ENCODE assay signal across 14 cellular contexts in genomic region chr15:51844747-51845426, GRCh38. TPM values are rescaled to one million over a fixed set of nuclear protein-coding genes. Genes with fewer than 3 reads are reported as not detected.
DNase-seq lines count a peak whose midpoint lies in the region; ATAC-seq and TF ChIP-seq lines count a peak whose summit lies in the region.
"Had no signal": no experiment of that assay in that cellular context is flagged by ENCODE, and none has a peak within 500 bp of the region (broad histone marks: within the 10 kb centered on the region; RNA-seq: fewer than 3 reads in every experiment).

No MANE protein-coding gene starts in this region.

- no peak overlapping the region for H3K9ac ChIP-seq in endodermal cell (ENCODE audit: extremely low read depth, low read length, poor library complexity, severe bottlenecking)

- intact Hi-C loops in lower leg skin (cut with DNase I; ENCODE audit: low total_unique reads), result no loop called here

- H3K27me3 ChIP-seq in CD4-positive, CD25-positive, alpha-beta regulatory T cell (ENCODE audit: control insufficient read depth, insufficient read depth, low read length), result no peaks in the 10 kb centered on the region
- H3K27me3 ChIP-seq in endodermal cell (ENCODE audit: control insufficient read depth, insufficient read depth, low read length, poor library complexity, severe bottlenecking), result no peaks in the 10 kb centered on the region
- H3K27me3 ChIP-seq: SJSA1 had no signal

- TF ChIP-seq CTCF in endodermal cell (conservative IDR thresholded peaks at IDR 0.05) (no peak), osteocyte (IDR thresholded peaks at IDR 0.05) (no peak), lower leg skin (IDR thresholded peaks at IDR 0.05) (no peak)

- peaks cover 61% of the 10 kb centered on the region for H3K4me1 ChIP-seq in CD4-positive, CD25-positive, alpha-beta regulatory T cell (ENCODE audit: control insufficient read depth, insufficient read depth, low read length, poor library complexity, severe bottlenecking)
- H3K4me1 ChIP-seq in endodermal cell (ENCODE audit: control insufficient read depth, insufficient read depth, low read length), result peaks cover 11% of the 10 kb centered on the region

- peak overlapping the region in 1 of 3 donors; percentile 50 for H3K27ac Mint-ChIP-seq in CD4-positive, CD25-positive, alpha-beta regulatory T cell
- H3K27ac Mint-ChIP-seq in endodermal cell, result peak overlapping the region; percentile 2
- peak overlapping the region; percentile 84 for H3K27ac Mint-ChIP-seq in osteocyte (ENCODE audit: unreplicated experiment)

- H3K4me1 Mint-ChIP-seq in CD4-positive, CD25-positive, alpha-beta regulatory T cell, result peaks cover 61 to 82% (median 73%) of the 10 kb centered on the region in 4 donors
- peaks cover 36% of the 10 kb centered on the region for H3K4me1 Mint-ChIP-seq in endodermal cell
- peaks cover 86% of the 10 kb centered on the region for H3K4me1 Mint-ChIP-seq in osteocyte (ENCODE audit: unreplicated experiment)

- WGBS in endodermal cell (ENCODE audit: insufficient coverage in 1 of 2, insufficient read length in 1 of 2), 2 experiments, result 89 to 95% methylated on average over 4 of the region's 4 CpGs
- WGBS in lower leg skin, 2 donors, result 68 to 73% methylated on average over 4 of the region's 4 CpGs

- no peaks in the 10 kb centered on the region for H3K27me3 Mint-ChIP-seq in CD4-positive, CD25-positive, alpha-beta regulatory T cell
- H3K27me3 Mint-ChIP-seq in endodermal cell (ENCODE audit: insufficient read depth) (no peaks in the 10 kb centered on the region), osteocyte (ENCODE audit: unreplicated experiment) (no peaks in the 10 kb centered on the region)

- DNase-seq in CD4-positive, CD25-positive, alpha-beta regulatory T cell, result no peak
- DNase-seq in NCI-H69 (lab: John Stamatoyannopoulos, UW) (peak; percentile 50), endodermal cell (no peak), osteocyte (ENCODE audit: extremely low spot score, unreplicated experiment) (no peak), lower leg skin (ENCODE audit: low spot score in 2 of 2) (no peak), SKM-1 (lab: John Stamatoyannopoulos, UW; ENCODE audit: unreplicated experiment) (no peak), NCI-H345 treated with DMSO at 0.1 percent for 48 hours (lab: John Stamatoyannopoulos, UW; ENCODE audit: unreplicated experiment) (no peak)
- DNase-seq in activated CD8-positive, alpha-beta memory T cell treated with anti-CD3 and anti-CD28 coated beads, Interleukin-2, amount 50 U/mL, for 48 hours, result no peak
- DNase-seq: NCI-H1417 treated with DMSO at 0.1 percent for 48 hours, NCI-H526, posterior cingulate gyrus had no signal

- no peak overlapping the region for H3K4me3 ChIP-seq in CD4-positive, CD25-positive, alpha-beta regulatory T cell (ENCODE audit: low read depth, low read length)
- H3K4me3 ChIP-seq in endodermal cell (ENCODE audit: low read length) (no peak overlapping the region), lower leg skin (ENCODE audit: low read depth, poor library complexity, severe bottlenecking) (no peak overlapping the region)
- H3K4me3 ChIP-seq: SJSA1 had no signal

- TF ChIP-seq POLR2A in lower leg skin (IDR thresholded peaks at IDR 0.05), result no peak

- H3K27ac ChIP-seq in CD4-positive, CD25-positive, alpha-beta regulatory T cell (ENCODE audit: insufficient read depth, low read length, poor library complexity, severe bottlenecking), result no peak overlapping the region
- H3K27ac ChIP-seq in endodermal cell (ENCODE audit: low read depth, low read length), result no peak overlapping the region
- H3K27ac ChIP-seq: C4-2B had no signal

- ATAC-seq in CD4-positive, CD25-positive, alpha-beta regulatory T cell (ENCODE audit: low read depth in 2 of 2), result no peak
- ATAC-seq: HepG2 had no signal

- peaks cover 14% of the 10 kb centered on the region for H3K36me3 Mint-ChIP-seq in CD4-positive, CD25-positive, alpha-beta regulatory T cell
- H3K36me3 Mint-ChIP-seq in endodermal cell (ENCODE audit: low read depth) (no peaks in the 10 kb centered on the region), osteocyte (ENCODE audit: unreplicated experiment) (peaks cover 3% of the 10 kb centered on the region)

- H3K9me3 Mint-ChIP-seq in CD4-positive, CD25-positive, alpha-beta regulatory T cell, result peaks cover 0 to 1% (median 0%) of the 10 kb centered on the region in 7 donors
- no peaks in the 10 kb centered on the region for H3K9me3 Mint-ChIP-seq in endodermal cell
- no peaks in the 10 kb centered on the region for H3K9me3 Mint-ChIP-seq in osteocyte (ENCODE audit: unreplicated experiment)

- no peaks in the 10 kb centered on the region for H3K36me3 ChIP-seq in CD4-positive, CD25-positive, alpha-beta regulatory T cell (ENCODE audit: control insufficient read depth, insufficient read depth, low read length)
- no peaks in the 10 kb centered on the region for H3K36me3 ChIP-seq in endodermal cell (ENCODE audit: control insufficient read depth, insufficient read depth, low read length)
- H3K36me3 ChIP-seq: SJSA1 had no signal

- peak overlapping the region; percentile 6 to 76 (median 16) for H3K4me3 Mint-ChIP-seq in CD4-positive, CD25-positive, alpha-beta regulatory T cell
- H3K4me3 Mint-ChIP-seq in endodermal cell, result no peak overlapping the region
- H3K4me3 Mint-ChIP-seq in osteocyte (ENCODE audit: unreplicated experiment), result peak overlapping the region; percentile 11

- H3K9me3 ChIP-seq in CD4-positive, CD25-positive, alpha-beta regulatory T cell (ENCODE audit: control insufficient read depth in 2 of 2, low read length in 2 of 2), result no peaks in the 10 kb centered on the region
- H3K9me3 ChIP-seq in endodermal cell (ENCODE audit: control insufficient read depth, low read length), result no peaks in the 10 kb centered on the region
- H3K9me3 ChIP-seq: SJSA1 had no signal

RNA-seq across cellular contexts. Expression of gene TMOD3, which starts 15.4 kb away (rescaled TPM):
- total RNA-seq in CD4-positive, CD25-positive, alpha-beta regulatory T cell, result 68.2 TPM
- polyA plus RNA-seq in CD4-positive, CD25-positive, alpha-beta regulatory T cell, result 10 to 100 TPM; 28.3 to 41.2 (median 32.5) TPM
- total RNA-seq in endodermal cell (10 to 100 TPM; 39.6 to 44.4 TPM), osteocyte (75.4 and 84.3 TPM in 2 replicates), lower leg skin (10 to 100 TPM; 35.4 to 47.2 (median 38.6) TPM)
- 20.6 TPM for polyA plus RNA-seq in endodermal cell (2013, experiment 1 of 2)
- polyA plus RNA-seq in endodermal cell (2013, experiment 2 of 2), result 21.4 TPM
